ENCODE assay signal across 5 cellular contexts in the genomic region with DNA sequence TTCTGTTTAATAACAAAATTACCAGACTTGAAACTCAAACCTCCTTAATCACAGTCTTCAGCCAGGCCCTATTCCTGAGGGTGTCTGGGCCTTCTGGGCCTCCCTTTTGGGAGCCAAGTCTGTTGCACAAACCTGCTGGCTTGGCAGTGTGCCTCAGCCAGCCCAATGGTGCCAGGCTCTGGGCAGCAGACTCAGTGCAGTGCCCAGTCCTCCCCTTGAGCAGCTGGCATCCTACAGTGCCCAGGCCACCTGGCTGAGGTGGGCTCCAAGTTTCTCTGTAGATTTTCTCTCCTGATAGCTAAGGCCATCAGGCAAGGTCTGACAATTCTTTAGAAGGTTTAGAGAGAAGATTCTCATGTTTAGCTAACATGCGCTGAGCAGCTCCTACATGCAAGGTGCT. TPM values are rescaled to one million over a fixed set of nuclear protein-coding genes. Genes with fewer than 3 reads are reported as not detected.
"Had no signal": no experiment of that assay in that cellular context is flagged by ENCODE, and none has a peak within 500 bp of the region (broad histone marks: within the 10 kb centered on the region; RNA-seq: fewer than 3 reads in every experiment).

No MANE protein-coding gene starts in this region.

RNA-seq across cellular contexts. Expression of gene LGALS9B, which starts 10.1 kb away (rescaled TPM):
- total RNA-seq: M059J, PC-3, Right ventricle myocardium inferior, SJCRH30, SK-MEL-5 had no signal
